30 cellular contexts compared by ENCODE assay signal in genomic region chr2:7940120-7940386, GRCh38.
A peak's percentile ranks its signal among the peaks of the same experiment; 100 is the strongest.
DNase-seq lines count a peak whose midpoint lies in the region; ATAC-seq, FAIRE-seq and TF ChIP-seq lines count a peak whose summit lies in the region.
"Had no signal": no experiment of that assay in that cellular context is flagged by ENCODE, and none has a peak within 500 bp of the region (broad histone marks: within the 10 kb centered on the region; RNA-seq: fewer than 3 reads in every experiment).

No MANE protein-coding gene starts in this region.

- peak; percentile 25 for ATAC-seq in HG03354 (IDR thresholded peaks at IDR 0.05; ENCODE audit: poor library complexity, severe bottlenecking, unreplicated experiment)
- ATAC-seq: Right ventricle myocardium inferior, SK-N-SH treated with all-trans-retinoic acid at 6 μM for 48 hours had no signal

- TF ChIP-seq CTCF in H1 (IDR thresholded peaks at IDR 0.05; ENCODE audit: control extremely low read depth in 1 of 3, insufficient read depth in 1 of 3, low read depth in 1 of 3, low read length in 3 of 3): no peak
- no peak for TF ChIP-seq CTCF in GM10248 (IDR thresholded peaks at IDR 0.05; ENCODE audit: control extremely low read depth, extremely low read depth, low read depth, missing control alignments)

- no peak overlapping the region for H2BK120ac ChIP-seq in H1 (replicated peaks; ENCODE audit: low read depth, low read length)

- no peaks in the 10 kb centered on the region for H3K9me3 ChIP-seq in H1 (ENCODE audit: insufficient read depth in 2 of 2, low read depth in 1 of 2, low read length in 1 of 2)
- H3K9me3 ChIP-seq in small intestine (ENCODE audit: control insufficient read depth, low read depth): no peaks in the 10 kb centered on the region
- H3K9me3 ChIP-seq: BLaER1, SJCRH30 had no signal

- H3K9ac ChIP-seq in H1 (replicated peaks in 1 of 4; ENCODE audit: extremely low read depth in 1 of 4, low read depth in 3 of 4, low read length in 3 of 4): no peak overlapping the region
- H3K9ac ChIP-seq: BLaER1 had no signal

- no peak overlapping the region for H3K56ac ChIP-seq in H1 (replicated peaks; ENCODE audit: insufficient read length, low read depth, low read length)

- FAIRE-seq in H1 (lab: Jason Lieb, UNC) (no peak), small intestine (lab: Jason Lieb, UNC) (no peak)
- FAIRE-seq: GM12892, GM19239 had no signal

- H3K4me3 ChIP-seq in H1 (ENCODE audit: extremely low read depth in 1 of 4, insufficient read depth in 2 of 4, low read depth in 3 of 4, low read length in 4 of 4) (no peak overlapping the region), small intestine (ENCODE audit: low read depth in 1 of 2, low read length in 2 of 2) (no peak overlapping the region)
- H3K4me3 ChIP-seq: BLaER1, PC-9, SJCRH30 had no signal

- CTCF ChIA-PET in H1 (lab: Charles Lee; ENCODE audit: partially characterized antibody) (interaction anchor here (0.9 to 1.3 kb wide), 3 partner anchors 15 to 151 kb away, joined by 3 to 4 read pairs (median 3); no protein-coding TSS in a partner anchor), GM10248 (lab: Yijun Ruan, JAX) (interaction anchor here (1.0 to 1.4 kb wide), 3 partner anchors 12 to 51 kb away, joined by 3 to 4 read pairs (median 3); no protein-coding TSS in a partner anchor)

- H3K4me2 ChIP-seq in H1 (ENCODE audit: insufficient read depth in 1 of 2, low read depth in 2 of 2, low read length in 2 of 2): no peak overlapping the region
- H3K4me2 ChIP-seq: BLaER1, PC-9 had no signal

- no peak overlapping the region for H4K8ac ChIP-seq in H1 (ENCODE audit: extremely low read depth, insufficient read depth, low read length)

- no peak overlapping the region for H4K91ac ChIP-seq in H1 (replicated peaks; ENCODE audit: insufficient read length, low read length)

- no peak overlapping the region for H2AK5ac ChIP-seq in H1 (ENCODE audit: low read depth, low read length)

- WGBS in H1 (ENCODE audit: extremely low coverage in 1 of 2, insufficient coverage in 1 of 2, insufficient read length in 1 of 2, insufficient replicate concordance in 2 of 2, low coverage in 1 of 2, low lambda C conversion rate in 2 of 2, missing lambda C conversion rate in 1 of 2), 2 experiments: 82% methylated on average over 2 of the region's 2 CpGs; no CpG with 5 or more reads in 1 of the 2 experiments
- WGBS in small intestine, 3 donors: 31 to 61% (median 38%) methylated on average over 2 of the region's 2 CpGs

- H3K79me1 ChIP-seq in H1 (ENCODE audit: low read depth, low read length): no peaks in the 10 kb centered on the region

- no peak for TF ChIP-seq EP300 in H1 (IDR thresholded peaks at IDR 0.05; ENCODE audit: borderline replicate concordance in 1 of 2, low read depth in 2 of 2, low read length in 2 of 2)

- H3K79me2 ChIP-seq in H1 (ENCODE audit: control insufficient read depth in 1 of 2, insufficient read depth in 2 of 2, low read length in 2 of 2): no peaks in the 10 kb centered on the region

- TF ChIP-seq RAD21 in H1 (IDR thresholded peaks at IDR 0.05 in 1 of 2, conservative IDR thresholded peaks at IDR 0.05 in 1 of 2; ENCODE audit: low read depth in 2 of 2, low read length in 2 of 2): no peak

- no peak overlapping the region for H4K5ac ChIP-seq in H1 (ENCODE audit: insufficient read length, low read depth, low read length)

- no peak overlapping the region for H2AFZ ChIP-seq in H1 (ENCODE audit: low read length)
- H2AFZ ChIP-seq: PC-9 had no signal

- H3K18ac ChIP-seq in H1 (ENCODE audit: extremely low read depth, low read length): no peak overlapping the region

- H3K36me3 ChIP-seq in H1 (ENCODE audit: control insufficient read depth in 2 of 4, insufficient read depth in 4 of 4, low read length in 3 of 4): no peaks in the 10 kb centered on the region
- H3K36me3 ChIP-seq in small intestine (ENCODE audit: control insufficient read depth in 2 of 2, insufficient read depth in 2 of 2, low read length in 2 of 2): no peaks in the 10 kb centered on the region
- H3K36me3 ChIP-seq: BLaER1, SJCRH30 had no signal

- H3K27ac ChIP-seq in H1 (ENCODE audit: low read depth, low read length) (no peak overlapping the region), small intestine (ENCODE audit: low read depth in 1 of 2, low read length in 1 of 2) (peak overlapping the region in 1 of 2 donors; percentile 83)
- H3K27ac ChIP-seq: 22Rv1, BLaER1, PC-9, SJCRH30 had no signal

- H2BK12ac ChIP-seq in H1 (ENCODE audit: low read depth, low read length): no peak overlapping the region

- no peak for TF ChIP-seq POLR2A in H1 (IDR thresholded peaks at IDR 0.05; ENCODE audit: control extremely low read depth in 1 of 2, low read depth in 2 of 2, low read length in 2 of 2)

- no peaks in the 10 kb centered on the region for H4K20me1 ChIP-seq in H1 (replicated peaks in 1 of 2; ENCODE audit: control insufficient read depth in 1 of 2, insufficient read depth in 2 of 2, low read length in 2 of 2)
- H4K20me1 ChIP-seq: BLaER1 had no signal

- peaks cover 0 to 5% (median 0%) of the 10 kb centered on the region in 4 experiments; a peak in 1 of 7 replicates for H3K4me1 ChIP-seq in H1 (replicated peaks in 1 of 4; ENCODE audit: control insufficient read depth in 3 of 4, insufficient read depth in 4 of 4, low read length in 3 of 4)
- no peaks in the 10 kb centered on the region for H3K4me1 ChIP-seq in small intestine (ENCODE audit: control insufficient read depth in 2 of 2, insufficient read depth in 1 of 2, low read depth in 1 of 2, low read length in 1 of 2)
- H3K4me1 ChIP-seq: SJCRH30 had no signal

- peak overlapping the region; percentile 51; the same call in 1 of the 2 replicates for H2BK15ac ChIP-seq in H1 (ENCODE audit: low read length)

- no peak overlapping the region for H2BK5ac ChIP-seq in H1 (ENCODE audit: low read depth, low read length)

- H3K27me3 ChIP-seq in H1 (replicated peaks in 1 of 4; ENCODE audit: control insufficient read depth in 3 of 4, extremely low read depth in 1 of 4, insufficient read depth in 3 of 4, low read length in 3 of 4): no peaks in the 10 kb centered on the region; a peak in 1 of 7 replicates
- no peaks in the 10 kb centered on the region for H3K27me3 ChIP-seq in small intestine (ENCODE audit: control insufficient read depth in 2 of 2, insufficient read depth in 2 of 2, low read length in 2 of 2)
- H3K27me3 ChIP-seq: BLaER1, SJCRH30 had no signal

- DNase-seq in DMS53 (lab: John Stamatoyannopoulos, UW) (peak; percentile 9), DMS53 treated with DMSO at 0.1 percent for 48 hours (lab: John Stamatoyannopoulos, UW; ENCODE audit: unreplicated experiment) (no peak), H1 (ENCODE audit: low read depth in 1 of 2, low spot score in 2 of 2) (no peak), small intestine (peak; percentile 21), AG08396 (ENCODE audit: low spot score) (no peak), NCI-H1417 (lab: John Stamatoyannopoulos, UW) (no peak), GM10248 (ENCODE audit: extremely low spot score) (no peak)
- DNase-seq: CD4-positive, CD25-positive, alpha-beta regulatory T cell; DMS79 treated with DMSO at 0.1 percent for 48 hours; GF-D8; H7; KBM-7; MV-4-11; NCI-H1105; NCI-H146; NCI-H1930; NCI-H2107; NCI-H446; NCI-H524 treated with DMSO at 0.1 percent for 48 hours; NCI-H82; NK-92 treated with Interleukin-12 subunit alpha and Interleukin-12 subunit beta, amount 100 ng/mL, for 24 hours; PC-9; SJCRH30 had no signal

- no peak overlapping the region for H3K4ac ChIP-seq in H1 (replicated peaks; ENCODE audit: insufficient read length, low read depth, low read length)

- no peak overlapping the region for H3K23ac ChIP-seq in H1 (ENCODE audit: insufficient read length)

- H3K23me2 ChIP-seq in H1 (ENCODE audit: low read depth, low read length): no peaks in the 10 kb centered on the region

- H2BK20ac ChIP-seq in H1 (ENCODE audit: low read length): no peak overlapping the region

- no peak overlapping the region for H3K14ac ChIP-seq in H1 (ENCODE audit: insufficient read length)

- POLR2A ChIA-PET in H1 (lab: Charles Lee; ENCODE audit: partially characterized antibody): no interaction called here
- POLR2A ChIA-PET in GM10248 (lab: Yijun Ruan, JAX): no interaction called here

TF ChIP-seq in H1, 55 proteins besides CTCF, POLR2A, EP300 and RAD21:
- TF ChIP-seq FOSL1 (IDR thresholded peaks at IDR 0.05; ENCODE audit: insufficient read depth, low read depth, low read length) (no peak), CHD1 (IDR thresholded peaks at IDR 0.05; ENCODE audit: low read depth, low read length) (no peak), MAX (IDR thresholded peaks at IDR 0.05) (no peak), E2F6 (IDR thresholded peaks at IDR 0.05) (no peak), BCL11A (IDR thresholded peaks at IDR 0.05; ENCODE audit: low read depth in 2 of 2, low read length in 2 of 2) (no peak), CBX5 (IDR thresholded peaks at IDR 0.05; ENCODE audit: low read depth, low read length) (no peak), TAF1 (IDR thresholded peaks at IDR 0.05; ENCODE audit: low read depth, low read length) (no peak), HDAC2 (IDR thresholded peaks at IDR 0.05; ENCODE audit: borderline replicate concordance in 1 of 2, low read depth in 2 of 2, low read length in 2 of 2) (no peak)

Comparison
In these comparisons a context has a peak if more than half of its experiments do, and no peak if none do; other contexts are left out.
1. DNase-seq: peak in DMS53 (single experiment) and small intestine (single experiment); none in DMS53 treated with DMSO at 0.1 percent for 48 hours (single experiment), H1 (0 of 2), AG08396 (single experiment), NCI-H1417 (0 of 3) and GM10248 (single experiment).